In genomic region chr4:114807759-114808404, GRCh38 we compare ENCODE assay signal across 9 cellular contexts.
DNase-seq lines count a peak whose midpoint lies in the region; ATAC-seq and TF ChIP-seq lines count a peak whose summit lies in the region.
"Had no signal": no experiment of that assay in that cellular context is flagged by ENCODE, and none has a peak within 500 bp of the region (broad histone marks: within the 10 kb centered on the region; RNA-seq: fewer than 3 reads in every experiment).

No MANE protein-coding gene starts in this region.

- no peaks in the 10 kb centered on the region for H3K9me3 ChIP-seq in CD8-positive, alpha-beta memory T cell (ENCODE audit: low read length)
- H3K9me3 ChIP-seq in left lung = no peaks in the 10 kb centered on the region
- H3K9me3 ChIP-seq in transverse colon = no peaks in the 10 kb centered on the region

- no peaks in the 10 kb centered on the region for H3K36me3 Mint-ChIP-seq in CD8-positive, alpha-beta memory T cell

- intact Hi-C loops in left lung (cut with DNase I) (no loop called here), transverse colon (cut with DNase I; ENCODE audit: low total_unique reads) (no loop called here)

- H3K27ac Mint-ChIP-seq in CD8-positive, alpha-beta memory T cell = no peak overlapping the region
- H3K27ac Mint-ChIP-seq: T-helper 1 cell treated with Interleukin-12 subunit alpha and Interleukin-12 subunit beta and Interleukin-4 antibody, amounts not matched to agents 30 μg/mL and 1 μg/mL, for 36 hours had no signal

- CTCF ChIA-PET in CD8-positive, alpha-beta memory T cell (lab: Charles Lee) = interaction anchor here (0.6 kb wide), 1 partner anchor 30 kb away, joined by 3 read pairs; no protein-coding TSS in a partner anchor

- H3K27me3 ChIP-seq in CD8-positive, alpha-beta memory T cell (ENCODE audit: insufficient read depth, low read length, poor library complexity, severe bottlenecking) = no peaks in the 10 kb centered on the region
- H3K27me3 ChIP-seq in left lung = no peaks in the 10 kb centered on the region
- H3K27me3 ChIP-seq in transverse colon = no peaks in the 10 kb centered on the region

- H3K36me3 ChIP-seq in CD8-positive, alpha-beta memory T cell (ENCODE audit: insufficient read depth, low read length) = no peaks in the 10 kb centered on the region
- H3K36me3 ChIP-seq in left lung (no peaks in the 10 kb centered on the region), transverse colon (no peaks in the 10 kb centered on the region)

- in situ Hi-C loops in astrocyte of the cerebellum (cut with HindIII; ENCODE audit: low sequenced_read_pairs) = no loop called here
- in situ Hi-C loops in transverse colon (cut with MboI; ENCODE audit: low pct_ligation_motif_present in 1 of 4, low pct_unique_long_range_greater_than_20kb in 1 of 4, low sequenced_read_pairs in 3 of 4) = no loop called here

- ATAC-seq in GM18868 (IDR thresholded peaks at IDR 0.05; ENCODE audit: unreplicated experiment) = peak; percentile 99
- peak; percentile 99 for ATAC-seq in HG02970 (IDR thresholded peaks at IDR 0.05; ENCODE audit: low FRiP score, unreplicated experiment)
- peak; percentile 90 for ATAC-seq in left lung

- no peaks in the 10 kb centered on the region for H3K4me1 ChIP-seq in CD8-positive, alpha-beta memory T cell (ENCODE audit: insufficient read depth, low read length)
- H3K4me1 ChIP-seq in left lung (no peaks in the 10 kb centered on the region), transverse colon (peaks cover 0 to 8% (median 0%) of the 10 kb centered on the region in 4 donors)

- no peak overlapping the region for H3K4me3 ChIP-seq in CD8-positive, alpha-beta memory T cell (ENCODE audit: low read length)
- H3K4me3 ChIP-seq in astrocyte of the cerebellum (ENCODE audit: low read depth, low read length) = no peak overlapping the region
- H3K4me3 ChIP-seq in left lung = no peak overlapping the region
- no peak overlapping the region for H3K4me3 ChIP-seq in transverse colon

- peak in 4 of 5 donors; percentile 3 to 47 (median 13) for DNase-seq in CD8-positive, alpha-beta memory T cell
- peak; percentile 56 for DNase-seq in NCI-H82 treated with DMSO at 0.1 percent for 48 hours (lab: John Stamatoyannopoulos, UW; ENCODE audit: unreplicated experiment)
- DNase-seq in astrocyte of the cerebellum (ENCODE audit: low read depth) = no peak
- DNase-seq in left lung = peak in 1 of 2 donors; percentile 33
- no peak for DNase-seq in transverse colon
- no peak for DNase-seq in NCI-H2171 (lab: John Stamatoyannopoulos, UW)

- POLR2A ChIA-PET in CD8-positive, alpha-beta memory T cell (lab: Charles Lee) = no interaction called here

- H3K4me3 Mint-ChIP-seq in CD8-positive, alpha-beta memory T cell = no peak overlapping the region
- H3K4me3 Mint-ChIP-seq: T-helper 1 cell treated with Interleukin-12 subunit alpha and Interleukin-12 subunit beta and Interleukin-4 antibody, amounts not matched to agents 30 μg/mL and 1 μg/mL, for 36 hours had no signal

- TF ChIP-seq EP300 in transverse colon (IDR thresholded peaks at IDR 0.05; ENCODE audit: low read depth) = no peak

- TF ChIP-seq POLR2A in transverse colon (IDR thresholded peaks at IDR 0.05) = no peak

- H3K4me1 Mint-ChIP-seq in CD8-positive, alpha-beta memory T cell = no peaks in the 10 kb centered on the region

- WGBS in transverse colon (ENCODE audit: low coverage in 1 of 2), 2 donors = 76 to 86% methylated on average over 7 to 14 of the region's 14 CpGs

- TF ChIP-seq CTCF in astrocyte of the cerebellum (IDR thresholded peaks at IDR 0.05; ENCODE audit: low read depth, low read length, missing control alignments) (peak; percentile 69), left lung (IDR thresholded peaks at IDR 0.05) (peak; percentile 54 to 65), transverse colon (IDR thresholded peaks at IDR 0.05) (peak in 4 of 5 experiments; percentile 39 to 66 (median 57))

- H3K27me3 Mint-ChIP-seq in CD8-positive, alpha-beta memory T cell = peaks cover 0 to 4% of the 10 kb centered on the region in 2 donors

- H3K27ac ChIP-seq in CD8-positive, alpha-beta memory T cell (ENCODE audit: low read depth, low read length) = no peak overlapping the region
- H3K27ac ChIP-seq in left lung (no peak overlapping the region), transverse colon (no peak overlapping the region)

- H3K9me3 Mint-ChIP-seq in CD8-positive, alpha-beta memory T cell = no peaks in the 10 kb centered on the region
- H3K9me3 Mint-ChIP-seq: T-helper 1 cell treated with Interleukin-12 subunit alpha and Interleukin-12 subunit beta and Interleukin-4 antibody, amounts not matched to agents 30 μg/mL and 1 μg/mL, for 36 hours had no signal

Comparison
In these comparisons a context has a peak if more than half of its experiments do, and no peak if none do; other contexts are left out.
1. DNase-seq: peak in CD8-positive, alpha-beta memory T cell (4 of 5) and NCI-H82 treated with DMSO at 0.1 percent for 48 hours (single experiment); none in astrocyte of the cerebellum (single experiment), transverse colon (single experiment) and NCI-H2171 (single experiment).
2. Peak in every context shown above with its lines, with median percentiles within 50 percentile points of each other: ATAC-seq and CTCF ChIP-seq.